25 cellular contexts compared by ENCODE assay signal in the genomic region with DNA sequence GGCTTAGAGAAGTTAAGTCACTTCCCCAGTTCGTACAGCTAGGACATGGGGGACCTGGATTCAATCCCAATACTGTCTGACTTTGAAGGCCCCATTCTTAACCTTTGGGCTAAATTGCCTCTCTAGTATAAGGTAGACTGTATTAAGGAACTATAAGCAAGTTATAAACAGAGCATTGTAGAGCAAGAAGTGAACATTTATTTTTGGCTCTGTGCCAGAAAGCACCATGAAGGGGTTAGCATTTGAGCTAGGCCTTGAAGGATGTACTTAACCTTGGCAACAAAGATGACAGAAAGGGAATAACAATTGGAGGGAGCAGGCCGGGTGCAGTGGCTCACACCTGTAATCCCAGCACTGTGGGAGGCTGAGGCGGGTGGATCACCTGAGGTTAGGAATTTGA. TPM values are rescaled to one million over a fixed set of nuclear protein-coding genes. Genes with fewer than 3 reads are reported as not detected.
A peak's percentile ranks its signal among the peaks of the same experiment; 100 is the strongest.
DNase-seq lines count a peak whose midpoint lies in the region; ATAC-seq, FAIRE-seq and TF ChIP-seq lines count a peak whose summit lies in the region.
"Had no signal": no experiment of that assay in that cellular context is flagged by ENCODE, and none has a peak within 500 bp of the region (broad histone marks: within the 10 kb centered on the region; RNA-seq: fewer than 3 reads in every experiment).

No MANE protein-coding gene starts in this region.

- H3K27ac Mint-ChIP-seq in immature natural killer cell, result peak overlapping the region; percentile 75 to 94 (median 84)
- H3K27ac Mint-ChIP-seq: activated naive CD8-positive, alpha-beta T cell treated with anti-CD3 and anti-CD28 coated beads for 36 hours; progenitor cell of endocrine pancreas had no signal

- peaks cover 41% of the 10 kb centered on the region for H3F3A ChIP-seq in PC-9 (ENCODE audit: insufficient read depth, low read depth)

- POLR2A ChIA-PET in PC-9 (lab: Charles Lee; ENCODE audit: unreplicated experiment), result no interaction called here

- H3K4me3 Mint-ChIP-seq in immature natural killer cell, result no peak overlapping the region
- H3K4me3 Mint-ChIP-seq: activated CD4-positive, alpha-beta memory T cell treated with anti-CD3 and anti-CD28 coated beads for 36 hours; activated naive CD8-positive, alpha-beta T cell treated with anti-CD3 and anti-CD28 coated beads for 36 hours had no signal

- ATAC-seq in HG03342 (IDR thresholded peaks at IDR 0.05; ENCODE audit: unreplicated experiment) (no peak), HG03571 (IDR thresholded peaks at IDR 0.05; ENCODE audit: unreplicated experiment) (no peak), HG02870 (IDR thresholded peaks at IDR 0.05; ENCODE audit: unreplicated experiment) (no peak)
- ATAC-seq: activated CD4-positive, CD25-positive, alpha-beta regulatory T cell treated with anti-CD3 and anti-CD28 coated beads, Interleukin-2, amount 50 U/mL, for 24 hours; lower lobe of right lung had no signal

- no peaks in the 10 kb centered on the region for H3K9me2 ChIP-seq in PC-9 (ENCODE audit: insufficient read depth)

- DNase-seq in NCI-H345 (lab: John Stamatoyannopoulos, UW) (peak; percentile 24), NCI-H345 treated with DMSO at 0.1 percent for 48 hours (lab: John Stamatoyannopoulos, UW; ENCODE audit: unreplicated experiment) (no peak), GM19239 (ENCODE audit: insufficient read length, low spot score) (no peak), PC-9 (peak; percentile 19 to 61), immature natural killer cell (no peak)
- DNase-seq: activated CD4-positive, alpha-beta memory T cell treated with anti-CD3 and anti-CD28 coated beads for 36 hours; activated effector memory CD4-positive, alpha-beta T cell treated with Interleukin-2 at 50 U/mL for 16 hours; activated naive CD8-positive, alpha-beta T cell treated with anti-CD3 and anti-CD28 coated beads for 36 hours; caudate nucleus; COR-L47; dorsolateral prefrontal cortex; KBM-7; kidney glomerular epithelial cell; lower lobe of right lung; NCI-H146; NCI-H774; OCI-M1; SHP77 treated with DMSO at 0.1 percent for 48 hours had no signal

- H3K36me3 Mint-ChIP-seq in immature natural killer cell, result peaks cover 31 to 45% (median 32%) of the 10 kb centered on the region in 3 donors

- BruUV-seq in PC-9 (replicated peaks; lab: Mats Ljungman, UMichigan), result no TSS peak

- no peaks in the 10 kb centered on the region for H4K20me1 ChIP-seq in PC-9 (ENCODE audit: insufficient read depth)

- peak overlapping the region; percentile 91; the same call in 1 of the 2 replicates for H3K27ac ChIP-seq in PC-9
- H3K27ac ChIP-seq: dorsolateral prefrontal cortex, lower lobe of right lung had no signal

- TF ChIP-seq CTCF in PC-9 (conservative IDR thresholded peaks at IDR 0.05), result no peak

- H3K79me2 ChIP-seq in PC-9 (ENCODE audit: low read depth), result peaks cover 47% of the 10 kb centered on the region

- peak; percentile 57 for FAIRE-seq in GM19239 (lab: Jason Lieb, UNC)

- H3K27me3 ChIP-seq in PC-9 (ENCODE audit: insufficient read depth, low read depth), result no peaks in the 10 kb centered on the region
- H3K27me3 ChIP-seq: ascending aorta, dorsolateral prefrontal cortex had no signal

- H3K4me3 ChIP-seq in PC-9, result no peak overlapping the region
- H3K4me3 ChIP-seq: ascending aorta, dorsolateral prefrontal cortex, HAP-1, lower lobe of right lung had no signal

- intact Hi-C loops in PC-9 (cut with micrococcal nuclease; ENCODE audit: unreplicated experiment), result no loop called here

- CTCF ChIA-PET in PC-9 (lab: Charles Lee), result interaction anchor here (0.6 kb wide), 1 partner anchor 102 kb away, joined by 4 read pairs; no protein-coding TSS in a partner anchor

- peaks cover 27% of the 10 kb centered on the region for H3K36me3 ChIP-seq in PC-9 (ENCODE audit: low read depth)
- H3K36me3 ChIP-seq: ascending aorta, HAP-1, lower lobe of right lung had no signal

- 0 out of 2 replicates have a peak overlapping the region, but pooled peaks have one; percentile 73 for H3K4me2 ChIP-seq in PC-9

- H3K4me1 ChIP-seq in PC-9 (replicated peaks; ENCODE audit: insufficient read depth), result peaks cover 45% of the 10 kb centered on the region

- peaks cover 43 to 73% of the 10 kb centered on the region in 2 donors for H3K4me1 Mint-ChIP-seq in immature natural killer cell

- peaks cover 0 to 16% (median 10%) of the 10 kb centered on the region in 6 donors for H3K9me3 Mint-ChIP-seq in immature natural killer cell

- peaks cover 0 to 4% (median 0%) of the 10 kb centered on the region in 3 donors for H3K27me3 Mint-ChIP-seq in immature natural killer cell (ENCODE audit: low read depth in 3 of 3)
- H3K27me3 Mint-ChIP-seq: activated CD4-positive, alpha-beta memory T cell treated with anti-CD3 and anti-CD28 coated beads for 36 hours; activated naive CD8-positive, alpha-beta T cell treated with anti-CD3 and anti-CD28 coated beads for 36 hours; progenitor cell of endocrine pancreas had no signal

- peaks cover 17% of the 10 kb centered on the region for H3K9me3 ChIP-seq in PC-9 (ENCODE audit: insufficient read depth, low read depth)
- H3K9me3 ChIP-seq: ascending aorta, HAP-1, lower lobe of right lung had no signal

- no peak overlapping the region for H2AFZ ChIP-seq in PC-9

RNA-seq across cellular contexts. Expression of gene GALNT10, which starts 32.8 kb away (rescaled TPM):
- 74.0 and 101 TPM in 2 replicates for total RNA-seq in PC-9 (2021)
- polyA plus RNA-seq in immature natural killer cell, result 10 to 100 TPM; 10.4 to 42.8 (median 24.7) TPM

Comparison
In these comparisons a context has a peak if more than half of its experiments do, and no peak if none do; other contexts are left out.
1. DNase-seq: peak in NCI-H345 (single experiment) and PC-9 (2 of 2); none in NCI-H345 treated with DMSO at 0.1 percent for 48 hours (single experiment), GM19239 (single experiment) and immature natural killer cell (0 of 3).